Comparison of ENCODE assay signal across 20 cellular contexts in genomic region chr17:42202696-42203095, GRCh38. TPM values are rescaled to one million over a fixed set of nuclear protein-coding genes. Genes with fewer than 3 reads are reported as not detected.
"Had no signal": no experiment of that assay in that cellular context is flagged by ENCODE, and none has a peak within 500 bp of the region (broad histone marks: within the 10 kb centered on the region; RNA-seq: fewer than 3 reads in every experiment).

No MANE protein-coding gene starts in this region.

- H3K27me3 ChIP-seq: adrenal gland, body of pancreas, stomach had no signal

- H3K27ac Mint-ChIP-seq: immature natural killer cell had no signal

- H3K4me3 Mint-ChIP-seq: central memory CD8-positive, alpha-beta T cell; endodermal cell; immature natural killer cell; T-cell had no signal

- H3K27me3 Mint-ChIP-seq: central memory CD8-positive, alpha-beta T cell; T-cell had no signal

- DNase-seq: activated CD4-positive, alpha-beta T cell treated with anti-CD3 and anti-CD28 coated beads, Interleukin-2, amount 50 U/mL, for 1 hour; activated effector memory CD4-positive, alpha-beta T cell treated with anti-CD3 and anti-CD28 coated beads, Interleukin-2, amount 50 U/mL, for 16 hours; body of pancreas; dermis blood vessel endothelial cell; endodermal cell; erythroblast; immature natural killer cell; stimulated activated CD4-positive, alpha-beta T cell treated with anti-CD3 and anti-CD28 coated beads, Interleukin-4, amount 100 ng/mL, for 1 hour; stimulated activated CD8-positive, alpha-beta memory T cell treated with anti-CD3 and anti-CD28 coated beads, Interleukin-4, amount 100 ng/mL, for 48 hours; stomach; T-cell; T1000 had no signal

- H3K9me3 Mint-ChIP-seq: central memory CD8-positive, alpha-beta T cell; endodermal cell; immature natural killer cell; T-cell had no signal

- H3K4me3 ChIP-seq: adrenal gland, body of pancreas, SK-N-MC, stomach had no signal

- ATAC-seq: body of pancreas, T-cell had no signal

- H3K9me3 ChIP-seq: adrenal gland, body of pancreas, stomach had no signal

- H3K27ac ChIP-seq: SK-N-MC had no signal

- H3K4me1 Mint-ChIP-seq: central memory CD8-positive, alpha-beta T cell; immature natural killer cell had no signal

RNA-seq across cellular contexts. Expression of gene HCRT, which starts 17.4 kb away (rescaled TPM):
- total RNA-seq: adrenal gland, body of pancreas, dermis blood vessel endothelial cell, endodermal cell, glomerular endothelial cell, left lobe of liver, mucosa of gallbladder, osteocyte, stomach, T-cell had no signal
- polyA plus RNA-seq: adrenal gland, immature natural killer cell, neural cell, stomach had no signal

RNA-seq across cellular contexts. Expression of gene KCNH4, which starts 21.8 kb away (rescaled TPM):
- total RNA-seq: body of pancreas, endodermal cell, left lobe of liver, osteocyte, stomach had no signal
- polyA plus RNA-seq: immature natural killer cell, stomach had no signal
